In genomic region chr1:230031131-230031530, GRCh38 we compare ENCODE assay signal across 13 cellular contexts. TPM values are rescaled to one million over a fixed set of nuclear protein-coding genes. Genes with fewer than 3 reads are reported as not detected.
DNase-seq lines count a peak whose midpoint lies in the region; ATAC-seq and TF ChIP-seq lines count a peak whose summit lies in the region.
"Had no signal": no experiment of that assay in that cellular context is flagged by ENCODE, and none has a peak within 500 bp of the region (broad histone marks: within the 10 kb centered on the region; RNA-seq: fewer than 3 reads in every experiment).

No MANE protein-coding gene starts in this region.

- POLR2A ChIA-PET in HEK293T (lab: Yijun Ruan, JAX) = no interaction called here

- DNase-seq in Daoy (ENCODE audit: low read depth) (peak; percentile 43), HEK293T (ENCODE audit: extremely low spot score) (no peak), SKM-1 treated with dmso at 0.1 percent for 144 hours (lab: John Stamatoyannopoulos, UW; ENCODE audit: unreplicated experiment) (peak; percentile 33), left lung (no peak), upper lobe of left lung (no peak), adrenal gland (no peak), Right ventricle myocardium inferior (ENCODE audit: missing footprints) (no peak)
- DNase-seq: activated CD8-positive, alpha-beta memory T cell treated with anti-CD3 and anti-CD28 coated beads, Interleukin-2, amount 10 ng/mL, durations not matched to agents 7 days and 5 days; natural killer cell; NCI-H2171 treated with DMSO at 0.1 percent for 48 hours; sigmoid colon; testis had no signal

- TF ChIP-seq POLR2A in upper lobe of left lung (IDR thresholded peaks at IDR 0.05) (no peak), adrenal gland (IDR thresholded peaks at IDR 0.05) (no peak)

- intact Hi-C loops in left lung (cut with DNase I) = no loop called here
- intact Hi-C loops in adrenal gland (cut with DNase I) = no loop called here
- intact Hi-C loops in Right ventricle myocardium inferior (cut with DNase I) = no loop called here

- H3K9me3 ChIP-seq in left lung = peaks cover 0 to 10% of the 10 kb centered on the region in 2 donors
- H3K9me3 ChIP-seq in upper lobe of left lung = peaks cover 0 to 10% (median under 1%) of the 10 kb centered on the region in 4 donors
- H3K9me3 ChIP-seq in adrenal gland (replicated peaks in 1 of 3) = peaks cover 0 to 8% (median 0%) of the 10 kb centered on the region in 3 donors
- H3K9me3 ChIP-seq: testis had no signal

- TF ChIP-seq EP300 in upper lobe of left lung (IDR thresholded peaks at IDR 0.05) = no peak

- H3K27ac ChIP-seq in left lung (no peak overlapping the region), upper lobe of left lung (no peak overlapping the region), adrenal gland (no peak overlapping the region)
- H3K27ac ChIP-seq: gastroesophageal sphincter, sigmoid colon, testis had no signal

- no peaks in the 10 kb centered on the region for H3K4me1 ChIP-seq in left lung
- no peaks in the 10 kb centered on the region for H3K4me1 ChIP-seq in upper lobe of left lung
- no peaks in the 10 kb centered on the region for H3K4me1 ChIP-seq in adrenal gland (replicated peaks in 1 of 2)
- H3K4me1 ChIP-seq: gastroesophageal sphincter, sigmoid colon, testis had no signal

- H3K27me3 ChIP-seq in left lung (no peaks in the 10 kb centered on the region), upper lobe of left lung (no peaks in the 10 kb centered on the region), adrenal gland (no peaks in the 10 kb centered on the region)
- H3K27me3 ChIP-seq: gastroesophageal sphincter, sigmoid colon, testis had no signal

- CTCF ChIA-PET in HEK293T (lab: Yijun Ruan, JAX) = no interaction called here

- WGBS in upper lobe of left lung, 2 donors = 84 to 85% methylated on average over 3 of the region's 3 CpGs
- WGBS in adrenal gland, 4 donors = 84 to 94% (median 89%) methylated on average over 3 of the region's 3 CpGs

- H3K4me3 ChIP-seq in left lung (no peak overlapping the region), upper lobe of left lung (no peak overlapping the region), adrenal gland (no peak overlapping the region)
- H3K4me3 ChIP-seq: gastroesophageal sphincter, sigmoid colon, testis had no signal

- TF ChIP-seq CTCF in left lung (IDR thresholded peaks at IDR 0.05) (no peak), upper lobe of left lung (IDR thresholded peaks at IDR 0.05) (no peak), adrenal gland (IDR thresholded peaks at IDR 0.05) (no peak)

- ATAC-seq in left lung (peak; percentile 61), upper lobe of left lung (ENCODE audit: low FRiP score in 2 of 2) (no peak), Right ventricle myocardium inferior (no peak)
- ATAC-seq: activated CD8-positive, alpha-beta memory T cell treated with anti-CD3 and anti-CD28 coated beads, Interleukin-2, amount 10 ng/mL, durations not matched to agents 7 days and 5 days; gastroesophageal sphincter had no signal

- H3K36me3 ChIP-seq in left lung = no peaks in the 10 kb centered on the region
- no peaks in the 10 kb centered on the region for H3K36me3 ChIP-seq in upper lobe of left lung
- no peaks in the 10 kb centered on the region for H3K36me3 ChIP-seq in adrenal gland (replicated peaks in 1 of 2)
- H3K36me3 ChIP-seq: gastroesophageal sphincter, sigmoid colon had no signal

TF ChIP-seq in HEK293T, 16 proteins besides CTCF, POLR2A, EP300 and RAD21:
- TF ChIP-seq ZNF384 (IDR thresholded peaks at IDR 0.05) (0 out of 2 replicates have a peak, but pooled peaks have one; percentile 44), PKNOX1 (IDR thresholded peaks at IDR 0.05) (peak; percentile 20; the same call in 1 of the 2 replicates), SP1 (IDR thresholded peaks at IDR 0.05) (no peak)

RNA-seq across cellular contexts. Expression of gene GALNT2, which starts 35.9 kb away (rescaled TPM):
- 58.4 and 63.1 TPM in 2 replicates for total RNA-seq in Daoy (2014; rRNA removed; shearing (Covaris generic))
- total RNA-seq in left lung (100 to 1,000 TPM in 1 of 2 donors, 10 to 100 TPM in 1; 79.5 to 114 TPM), upper lobe of left lung (10 to 100 TPM; 51.3 to 62.3 (median 56.2) TPM), adrenal gland (100 to 1,000 TPM in 4 of 8 donors, 10 to 100 TPM in 4; 54.1 to 220 (median 95.5) TPM), Right ventricle myocardium inferior (29.2 TPM)
- polyA plus RNA-seq in adrenal gland = 100 to 1,000 TPM in 1 of 3 donors, 10 to 100 TPM in 2; 22.3 to 164 (median 39.1) TPM

Comparison
In these comparisons a context has a peak if more than half of its experiments do, and no peak if none do; other contexts are left out.
1. DNase-seq: peak in Daoy (single experiment) and SKM-1 treated with dmso at 0.1 percent for 144 hours (single experiment); none in HEK293T (single experiment), left lung (0 of 2), upper lobe of left lung (0 of 2), adrenal gland (0 of 7) and Right ventricle myocardium inferior (single experiment).